Comparison of ENCODE assay signal across 27 cellular contexts in genomic region chr2:17181051-17181450, GRCh38.
"Had no signal": no experiment of that assay in that cellular context is flagged by ENCODE, and none has a peak within 500 bp of the region (broad histone marks: within the 10 kb centered on the region; RNA-seq: fewer than 3 reads in every experiment).

No MANE protein-coding gene starts in this region.

- H3K36me3 ChIP-seq: colonic mucosa, esophagus muscularis mucosa, esophagus squamous epithelium, gastrocnemius medialis, gastroesophageal sphincter, heart left ventricle, heart right ventricle had no signal

- DNase-seq: colonic mucosa; cortex of kidney; dermis blood vessel endothelial cell; dorsolateral prefrontal cortex; effector CD4-positive, alpha-beta T cell; effector CD8-positive, alpha-beta T cell; effector memory CD4-positive, alpha-beta T cell; effector memory CD8-positive, alpha-beta T cell; endodermal cell; erythroblast; esophagus squamous epithelium; foreskin fibroblast; foreskin keratinocyte; foreskin melanocyte; gastrocnemius medialis; glutamatergic neuron; heart left ventricle; heart right ventricle had no signal

- H3K27me3 ChIP-seq: colonic mucosa, dorsolateral prefrontal cortex, esophagus muscularis mucosa, esophagus squamous epithelium, foreskin keratinocyte, gastrocnemius medialis, gastroesophageal sphincter, heart left ventricle, heart right ventricle had no signal

- H3K27ac ChIP-seq: colonic mucosa, coronary artery, dorsolateral prefrontal cortex, epithelial cell of prostate, esophagus muscularis mucosa, esophagus squamous epithelium, foreskin keratinocyte, gastrocnemius medialis, gastroesophageal sphincter, heart left ventricle, heart right ventricle had no signal

- H3K9me3 ChIP-seq: colonic mucosa, esophagus muscularis mucosa, esophagus squamous epithelium, gastrocnemius medialis, gastroesophageal sphincter, heart left ventricle, heart right ventricle had no signal

- H3K4me1 ChIP-seq: colonic mucosa, esophagus muscularis mucosa, esophagus squamous epithelium, foreskin keratinocyte, gastrocnemius medialis, gastroesophageal sphincter, heart left ventricle, heart right ventricle had no signal

- FAIRE-seq: colon, endometrium, endothelial cell of umbilical vein, frontal cortex had no signal

- ATAC-seq: effector memory CD8-positive, alpha-beta T cell; esophagus mucosa; foreskin keratinocyte; gastrocnemius medialis; gastroesophageal sphincter; heart left ventricle; heart right ventricle had no signal

- H3K4me3 ChIP-seq: colonic mucosa, coronary artery, dorsolateral prefrontal cortex, esophagus muscularis mucosa, esophagus squamous epithelium, gastrocnemius medialis, gastroesophageal sphincter, heart left ventricle, heart right ventricle had no signal
